14 cellular contexts compared by ENCODE assay signal in genomic region chr2:171247741-171248140, GRCh38.
A peak's percentile ranks its signal among the peaks of the same experiment; 100 is the strongest.
DNase-seq lines count a peak whose midpoint lies in the region; ATAC-seq, FAIRE-seq and TF ChIP-seq lines count a peak whose summit lies in the region.
"Had no signal": no experiment of that assay in that cellular context is flagged by ENCODE, and none has a peak within 500 bp of the region (broad histone marks: within the 10 kb centered on the region; RNA-seq: fewer than 3 reads in every experiment).

No MANE protein-coding gene starts in this region.

- no peak for TF ChIP-seq CTCF in osteocyte (IDR thresholded peaks at IDR 0.05)

- H3K4me1 Mint-ChIP-seq in activated naive CD8-positive, alpha-beta T cell treated with anti-CD3 and anti-CD28 coated beads, Interleukin-2, amount 50 U/mL, for 24 hours = peaks cover 42% of the 10 kb centered on the region
- H3K4me1 Mint-ChIP-seq in osteocyte (ENCODE audit: unreplicated experiment) = no peaks in the 10 kb centered on the region

- ATAC-seq in HG03175 (IDR thresholded peaks at IDR 0.05; ENCODE audit: unreplicated experiment) = peak; percentile 17
- ATAC-seq in activated naive CD8-positive, alpha-beta T cell treated with anti-CD3 and anti-CD28 coated beads, Interleukin-2, amount 50 U/mL, for 24 hours = no peak
- ATAC-seq: left lung had no signal

- peak; percentile 10 for DNase-seq in NOMO-1 treated with DMSO at 0.1 percent for 48 hours (lab: John Stamatoyannopoulos, UW; ENCODE audit: unreplicated experiment)
- DNase-seq in NOMO-1 treated with dmso at 0.1 percent for 144 hours (lab: John Stamatoyannopoulos, UW; ENCODE audit: unreplicated experiment) = no peak
- DNase-seq in GM12891 (ENCODE audit: insufficient read length, low spot score) = no peak
- DNase-seq in activated naive CD8-positive, alpha-beta T cell treated with anti-CD3 and anti-CD28 coated beads, Interleukin-2, amount 50 U/mL, for 24 hours = no peak
- DNase-seq in stimulated activated CD4-positive, alpha-beta T cell treated with anti-CD3 and anti-CD28 coated beads, Interleukin-1b, Interleukin-23, amount 100 ng/mL, for 48 hours = no peak
- no peak for DNase-seq in osteocyte (ENCODE audit: extremely low spot score, unreplicated experiment)
- DNase-seq in mucosa of gallbladder (ENCODE audit: low spot score) = no peak
- DNase-seq: 8988T, EL, left lung, NCI-H82, substantia nigra had no signal

- H3K27me3 Mint-ChIP-seq in activated naive CD8-positive, alpha-beta T cell treated with anti-CD3 and anti-CD28 coated beads, Interleukin-2, amount 50 U/mL, for 24 hours = peaks cover 1% of the 10 kb centered on the region
- H3K27me3 Mint-ChIP-seq in osteocyte (ENCODE audit: unreplicated experiment) = no peaks in the 10 kb centered on the region

- peaks cover 4% of the 10 kb centered on the region for H3K9me3 Mint-ChIP-seq in activated naive CD8-positive, alpha-beta T cell treated with anti-CD3 and anti-CD28 coated beads, Interleukin-2, amount 50 U/mL, for 24 hours
- H3K9me3 Mint-ChIP-seq in osteocyte (ENCODE audit: unreplicated experiment) = peaks cover 19% of the 10 kb centered on the region

- FAIRE-seq in GM12891 (lab: Jason Lieb, UNC) = peak; percentile 66

- H3K36me3 Mint-ChIP-seq in activated naive CD8-positive, alpha-beta T cell treated with anti-CD3 and anti-CD28 coated beads, Interleukin-2, amount 50 U/mL, for 24 hours (ENCODE audit: low read depth) = peaks cover 7% of the 10 kb centered on the region
- peaks cover 17% of the 10 kb centered on the region for H3K36me3 Mint-ChIP-seq in osteocyte (ENCODE audit: unreplicated experiment)
- H3K36me3 Mint-ChIP-seq: CD14-positive monocyte had no signal

- TF ChIP-seq POLR2A in GM12891 (IDR thresholded peaks at IDR 0.05; ENCODE audit: low read depth, low read length) = no peak

- peak overlapping the region; percentile 68 for H3K27ac Mint-ChIP-seq in activated naive CD8-positive, alpha-beta T cell treated with anti-CD3 and anti-CD28 coated beads, Interleukin-2, amount 50 U/mL, for 24 hours
- no peak overlapping the region for H3K27ac Mint-ChIP-seq in osteocyte (ENCODE audit: unreplicated experiment)

- no peak overlapping the region for H3K4me3 Mint-ChIP-seq in activated naive CD8-positive, alpha-beta T cell treated with anti-CD3 and anti-CD28 coated beads, Interleukin-2, amount 50 U/mL, for 24 hours
- no peak overlapping the region for H3K4me3 Mint-ChIP-seq in osteocyte (ENCODE audit: unreplicated experiment)
- H3K4me3 Mint-ChIP-seq: CD14-positive monocyte had no signal

TF ChIP-seq in GM12891, 5 proteins besides CTCF, POLR2A, EP300 and RAD21:
- no peak for TF ChIP-seq PAX5 (IDR thresholded peaks at IDR 0.05; ENCODE audit: insufficient read depth, low read length, severe bottlenecking)
- no peak for TF ChIP-seq POLR2AphosphoS5 (IDR thresholded peaks at IDR 0.05; ENCODE audit: low read depth, low read length)
- no peak for TF ChIP-seq SPI1 (IDR thresholded peaks at IDR 0.05; ENCODE audit: low read depth, low read length)
- TF ChIP-seq POU2F2 (IDR thresholded peaks at IDR 0.05; ENCODE audit: low read depth, low read length) = no peak
- TF ChIP-seq TAF1 (IDR thresholded peaks at IDR 0.05; ENCODE audit: low read depth, low read length) = no peak
